Comparison of ENCODE assay signal across 16 cellular contexts in the genomic region with DNA sequence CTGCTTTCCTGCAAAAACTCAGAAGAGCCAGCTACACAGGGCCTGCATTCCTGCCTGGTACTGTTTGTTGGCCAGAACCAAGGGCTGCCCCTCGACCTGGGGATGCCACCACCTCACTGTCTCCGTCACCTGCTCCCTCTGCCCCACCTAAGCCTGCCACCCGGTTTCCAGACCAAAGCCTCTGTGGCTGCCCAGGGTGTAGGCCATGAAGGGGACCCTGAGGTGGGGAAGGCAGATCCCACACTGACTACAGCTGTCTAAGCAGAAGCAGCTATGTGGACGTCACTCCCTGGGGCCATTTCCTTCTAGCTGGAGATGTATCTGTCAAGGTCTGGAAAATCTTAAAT. TPM values are rescaled to one million over a fixed set of nuclear protein-coding genes. Genes with fewer than 3 reads are reported as not detected.
A peak's percentile ranks its signal among the peaks of the same experiment; 100 is the strongest.
DNase-seq lines count a peak whose midpoint lies in the region; ATAC-seq and TF ChIP-seq lines count a peak whose summit lies in the region.
"Had no signal": no experiment of that assay in that cellular context is flagged by ENCODE, and none has a peak within 500 bp of the region (broad histone marks: within the 10 kb centered on the region; RNA-seq: fewer than 3 reads in every experiment).

No MANE protein-coding gene starts in this region.

- H3F3A ChIP-seq in neural progenitor cell (ENCODE audit: low read depth): no peaks in the 10 kb centered on the region

- TF ChIP-seq EP300 in suprapubic skin (IDR thresholded peaks at IDR 0.05): no peak

- H3K9me3 ChIP-seq in RWPE2 (ENCODE audit: severe bottlenecking) (no peaks in the 10 kb centered on the region), neural progenitor cell (ENCODE audit: low read depth) (no peaks in the 10 kb centered on the region), suprapubic skin (no peaks in the 10 kb centered on the region)
- H3K9me3 ChIP-seq: MG63 had no signal

- no peaks in the 10 kb centered on the region for H3K9me3 Mint-ChIP-seq in neural progenitor cell
- H3K9me3 Mint-ChIP-seq: GM23338 had no signal

- WGBS in suprapubic skin: 88% methylated on average over 4 of the region's 4 CpGs

- no peaks in the 10 kb centered on the region for H3K79me2 ChIP-seq in neural progenitor cell (ENCODE audit: low read depth)

- H4K20me1 ChIP-seq in neural progenitor cell (ENCODE audit: low read depth): no peaks in the 10 kb centered on the region

- H3K9ac ChIP-seq in neural progenitor cell: no peak overlapping the region

- H3K27ac ChIP-seq in RWPE2 (ENCODE audit: poor library complexity, severe bottlenecking) (no peak overlapping the region), dorsolateral prefrontal cortex (peak overlapping the region in 55 of 59 donors; percentile 15 to 98 (median 88)), neural progenitor cell (no peak overlapping the region), suprapubic skin (peak overlapping the region; percentile 51)

- no peak for TF ChIP-seq POLR2A in suprapubic skin (IDR thresholded peaks at IDR 0.05)

- intact Hi-C loops in dorsolateral prefrontal cortex (cut with DNase I): no loop called here

- H3K27ac Mint-ChIP-seq in neural progenitor cell: peak overlapping the region; percentile 65
- H3K27ac Mint-ChIP-seq: GM23338 had no signal

- peaks cover 19% of the 10 kb centered on the region for H3K4me1 Mint-ChIP-seq in neural progenitor cell

- H3K36me3 ChIP-seq in RWPE2 (ENCODE audit: low read depth) (no peaks in the 10 kb centered on the region), neural progenitor cell (no peaks in the 10 kb centered on the region), suprapubic skin (no peaks in the 10 kb centered on the region)
- H3K36me3 ChIP-seq: MG63 had no signal

- H3K4me3 Mint-ChIP-seq in neural progenitor cell: no peak overlapping the region
- H3K4me3 Mint-ChIP-seq: GM23338 had no signal

- no peak overlapping the region for H2AFZ ChIP-seq in neural progenitor cell (replicated peaks)
- H2AFZ ChIP-seq: GM23338 had no signal

- H3K4me3 ChIP-seq in RWPE2 (ENCODE audit: severe bottlenecking) (no peak overlapping the region), dorsolateral prefrontal cortex (no peak overlapping the region), neural progenitor cell (no peak overlapping the region), suprapubic skin (no peak overlapping the region)
- H3K4me3 ChIP-seq: GM23338, MG63 had no signal

- H3K4me1 ChIP-seq in RWPE2 (ENCODE audit: insufficient read depth, poor library complexity, severe bottlenecking): no peaks in the 10 kb centered on the region
- H3K4me1 ChIP-seq in neural progenitor cell: peaks cover 16% of the 10 kb centered on the region
- H3K4me1 ChIP-seq in suprapubic skin: peaks cover 15% of the 10 kb centered on the region

- H3K4me2 ChIP-seq in neural progenitor cell: no peak overlapping the region
- H3K4me2 ChIP-seq: GM23338 had no signal

- H3K27me3 ChIP-seq in RWPE2 (ENCODE audit: insufficient read depth, poor library complexity, severe bottlenecking) (no peaks in the 10 kb centered on the region), dorsolateral prefrontal cortex (no peaks in the 10 kb centered on the region), neural progenitor cell (no peaks in the 10 kb centered on the region), suprapubic skin (peaks cover 24% of the 10 kb centered on the region)
- H3K27me3 ChIP-seq: MG63 had no signal

- TF ChIP-seq CTCF in RWPE2 (IDR thresholded peaks at IDR 0.05; ENCODE audit: poor library complexity, severe bottlenecking) (no peak), dorsolateral prefrontal cortex (IDR thresholded peaks at IDR 0.05 in 54 of 56, conservative IDR thresholded peaks at IDR 0.05 in 2 of 56; ENCODE audit: low read depth in 1 of 56, partially characterized antibody in 56 of 56) (no peak), neural progenitor cell (IDR thresholded peaks at IDR 0.05) (no peak), suprapubic skin (IDR thresholded peaks at IDR 0.05) (no peak)

- ATAC-seq in RWPE2 (ENCODE audit: low read depth) (no peak), HG02852 (IDR thresholded peaks at IDR 0.05; ENCODE audit: unreplicated experiment) (no peak), HG03565 (IDR thresholded peaks at IDR 0.05; ENCODE audit: unreplicated experiment) (no peak)
- ATAC-seq: GM23338, Panc1 had no signal

- DNase-seq in RWPE2 (ENCODE audit: low spot score): peak; percentile 65
- no peak for DNase-seq in dorsolateral prefrontal cortex
- DNase-seq in neural progenitor cell (ENCODE audit: low spot score): no peak
- DNase-seq in suprapubic skin (ENCODE audit: low spot score in 2 of 2): no peak
- no peak for DNase-seq in MV-4-11 (lab: John Stamatoyannopoulos, UW)
- DNase-seq: DND-41, Karpas-422, MG63, NCI-H1694, NCI-H510A treated with DMSO at 0.1 percent for 48 hours, Right ventricle myocardium superior had no signal

- no peaks in the 10 kb centered on the region for H3K36me3 Mint-ChIP-seq in neural progenitor cell

- H3K27me3 Mint-ChIP-seq in neural progenitor cell (ENCODE audit: insufficient read depth, low read depth): peaks cover 4% of the 10 kb centered on the region

RNA-seq across cellular contexts. Expression of a gene that starts 35.8 kb away (rescaled TPM):
- total RNA-seq in dorsolateral prefrontal cortex: 10 to 100 TPM in 84 of 120 experiments, 1 to 10 TPM in 36; 6.8 to 16.9 (median 11.4) TPM
- 0.26 and 1.7 TPM in 2 replicates for total RNA-seq in neural progenitor cell (ENCODE audit: low replicate concordance)
- total RNA-seq in suprapubic skin: under 1 TPM; 0.64 to 0.89 (median 0.81) TPM
- total RNA-seq: A673 had no signal

Comparison
In these comparisons a context has a peak if more than half of its experiments do, and no peak if none do; other contexts are left out.
1. H3K27ac ChIP-seq: peak in dorsolateral prefrontal cortex (55 of 59) and suprapubic skin (single experiment); none in RWPE2 (single experiment) and neural progenitor cell (single experiment).